ENCODE assay signal across 1 cellular context in the genomic region with DNA sequence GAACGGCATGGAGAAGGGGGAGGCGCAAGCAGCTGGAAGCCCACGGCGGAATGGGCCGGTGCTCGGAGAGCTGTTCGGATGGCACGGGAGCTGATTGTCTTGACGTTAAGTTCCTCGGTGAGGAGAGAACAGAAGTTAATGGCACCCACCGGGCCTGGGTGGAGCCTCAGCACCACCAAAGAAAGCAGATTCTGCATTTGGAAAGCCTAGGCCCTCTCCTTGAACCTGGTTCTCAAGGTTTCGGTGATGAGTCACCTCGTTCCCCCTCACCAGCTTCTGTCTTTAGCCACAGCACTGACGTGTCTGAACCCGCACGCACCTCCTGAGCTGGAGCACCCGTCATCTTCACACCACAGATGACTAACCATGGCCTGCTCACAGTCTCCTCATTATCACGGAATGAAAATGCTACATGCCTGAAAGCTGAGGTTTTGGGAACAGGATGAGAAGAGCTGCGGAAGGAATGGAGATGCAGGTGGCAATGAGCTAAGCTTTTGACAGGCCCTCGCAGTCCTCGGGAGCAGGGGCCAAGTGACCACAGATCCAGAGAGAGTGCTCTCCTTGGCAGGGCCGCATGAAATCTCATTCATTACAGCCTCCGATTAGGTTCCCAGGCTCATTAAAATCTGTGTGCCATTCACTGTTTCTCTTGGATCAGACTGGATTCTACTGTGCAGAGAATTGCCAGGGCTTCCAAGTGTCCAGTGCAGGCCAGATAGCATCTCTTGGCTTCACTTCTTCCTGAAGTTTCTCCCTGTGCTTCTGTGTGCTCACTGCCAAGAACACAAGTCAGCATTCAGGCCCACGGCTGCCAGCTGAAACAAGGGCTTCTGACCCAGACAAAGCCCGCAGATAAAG.
A peak's percentile ranks its signal among the peaks of the same experiment; 100 is the strongest.
TF ChIP-seq lines count a peak whose summit lies in the region.

No MANE protein-coding gene starts in this region.

TF ChIP-seq in GM12878, 131 proteins besides CTCF, POLR2A, EP300 and RAD21 (continued from another document and continues in another):
- TF ChIP-seq, protein P1, sequence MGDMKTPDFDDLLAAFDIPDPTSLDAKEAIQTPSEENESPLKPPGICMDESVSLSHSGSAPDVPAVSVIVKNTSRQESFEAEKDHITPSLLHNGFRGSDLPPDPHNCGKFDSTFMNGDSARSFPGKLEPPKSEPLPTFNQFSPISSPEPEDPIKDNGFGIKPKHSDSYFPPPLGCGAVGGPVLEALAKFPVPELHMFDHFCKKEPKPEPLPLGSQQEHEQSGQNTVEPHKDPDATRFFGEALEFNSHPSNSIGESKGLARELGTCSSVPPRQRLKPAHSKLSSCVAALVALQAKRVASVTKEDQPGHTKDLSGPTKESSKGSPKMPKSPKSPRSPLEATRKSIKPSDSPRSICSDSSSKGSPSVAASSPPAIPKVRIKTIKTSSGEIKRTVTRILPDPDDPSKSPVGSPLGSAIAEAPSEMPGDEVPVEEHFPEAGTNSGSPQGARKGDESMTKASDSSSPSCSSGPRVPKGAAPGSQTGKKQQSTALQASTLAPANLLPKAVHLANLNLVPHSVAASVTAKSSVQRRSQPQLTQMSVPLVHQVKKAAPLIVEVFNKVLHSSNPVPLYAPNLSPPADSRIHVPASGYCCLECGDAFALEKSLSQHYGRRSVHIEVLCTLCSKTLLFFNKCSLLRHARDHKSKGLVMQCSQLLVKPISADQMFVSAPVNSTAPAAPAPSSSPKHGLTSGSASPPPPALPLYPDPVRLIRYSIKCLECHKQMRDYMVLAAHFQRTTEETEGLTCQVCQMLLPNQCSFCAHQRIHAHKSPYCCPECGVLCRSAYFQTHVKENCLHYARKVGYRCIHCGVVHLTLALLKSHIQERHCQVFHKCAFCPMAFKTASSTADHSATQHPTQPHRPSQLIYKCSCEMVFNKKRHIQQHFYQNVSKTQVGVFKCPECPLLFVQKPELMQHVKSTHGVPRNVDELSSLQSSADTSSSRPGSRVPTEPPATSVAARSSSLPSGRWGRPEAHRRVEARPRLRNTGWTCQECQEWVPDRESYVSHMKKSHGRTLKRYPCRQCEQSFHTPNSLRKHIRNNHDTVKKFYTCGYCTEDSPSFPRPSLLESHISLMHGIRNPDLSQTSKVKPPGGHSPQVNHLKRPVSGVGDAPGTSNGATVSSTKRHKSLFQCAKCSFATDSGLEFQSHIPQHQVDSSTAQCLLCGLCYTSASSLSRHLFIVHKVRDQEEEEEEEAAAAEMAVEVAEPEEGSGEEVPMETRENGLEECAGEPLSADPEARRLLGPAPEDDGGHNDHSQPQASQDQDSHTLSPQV (IDR thresholded peaks at IDR 0.05), result peak; percentile 83; the same call in 1 of the 2 replicates
- TF ChIP-seq, protein P2, sequence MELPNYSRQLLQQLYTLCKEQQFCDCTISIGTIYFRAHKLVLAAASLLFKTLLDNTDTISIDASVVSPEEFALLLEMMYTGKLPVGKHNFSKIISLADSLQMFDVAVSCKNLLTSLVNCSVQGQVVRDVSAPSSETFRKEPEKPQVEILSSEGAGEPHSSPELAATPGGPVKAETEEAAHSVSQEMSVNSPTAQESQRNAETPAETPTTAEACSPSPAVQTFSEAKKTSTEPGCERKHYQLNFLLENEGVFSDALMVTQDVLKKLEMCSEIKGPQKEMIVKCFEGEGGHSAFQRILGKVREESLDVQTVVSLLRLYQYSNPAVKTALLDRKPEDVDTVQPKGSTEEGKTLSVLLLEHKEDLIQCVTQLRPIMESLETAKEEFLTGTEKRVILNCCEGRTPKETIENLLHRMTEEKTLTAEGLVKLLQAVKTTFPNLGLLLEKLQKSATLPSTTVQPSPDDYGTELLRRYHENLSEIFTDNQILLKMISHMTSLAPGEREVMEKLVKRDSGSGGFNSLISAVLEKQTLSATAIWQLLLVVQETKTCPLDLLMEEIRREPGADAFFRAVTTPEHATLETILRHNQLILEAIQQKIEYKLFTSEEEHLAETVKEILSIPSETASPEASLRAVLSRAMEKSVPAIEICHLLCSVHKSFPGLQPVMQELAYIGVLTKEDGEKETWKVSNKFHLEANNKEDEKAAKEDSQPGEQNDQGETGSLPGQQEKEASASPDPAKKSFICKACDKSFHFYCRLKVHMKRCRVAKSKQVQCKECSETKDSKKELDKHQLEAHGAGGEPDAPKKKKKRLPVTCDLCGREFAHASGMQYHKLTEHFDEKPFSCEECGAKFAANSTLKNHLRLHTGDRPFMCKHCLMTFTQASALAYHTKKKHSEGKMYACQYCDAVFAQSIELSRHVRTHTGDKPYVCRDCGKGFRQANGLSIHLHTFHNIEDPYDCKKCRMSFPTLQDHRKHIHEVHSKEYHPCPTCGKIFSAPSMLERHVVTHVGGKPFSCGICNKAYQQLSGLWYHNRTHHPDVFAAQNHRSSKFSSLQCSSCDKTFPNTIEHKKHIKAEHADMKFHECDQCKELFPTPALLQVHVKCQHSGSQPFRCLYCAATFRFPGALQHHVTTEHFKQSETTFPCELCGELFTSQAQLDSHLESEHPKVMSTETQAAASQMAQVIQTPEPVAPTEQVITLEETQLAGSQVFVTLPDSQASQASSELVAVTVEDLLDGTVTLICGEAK (IDR thresholded peaks at IDR 0.05; ENCODE audit: borderline replicate concordance), result no peak; the same call in 1 of the 2 replicates
- TF ChIP-seq NRF1 (conservative IDR thresholded peaks at IDR 0.05; ENCODE audit: low read depth, low read length), result no peak
- peak; percentile 98 for TF ChIP-seq ZBED1 (IDR thresholded peaks at IDR 0.05; ENCODE audit: borderline replicate concordance)
- TF ChIP-seq, protein P3, sequence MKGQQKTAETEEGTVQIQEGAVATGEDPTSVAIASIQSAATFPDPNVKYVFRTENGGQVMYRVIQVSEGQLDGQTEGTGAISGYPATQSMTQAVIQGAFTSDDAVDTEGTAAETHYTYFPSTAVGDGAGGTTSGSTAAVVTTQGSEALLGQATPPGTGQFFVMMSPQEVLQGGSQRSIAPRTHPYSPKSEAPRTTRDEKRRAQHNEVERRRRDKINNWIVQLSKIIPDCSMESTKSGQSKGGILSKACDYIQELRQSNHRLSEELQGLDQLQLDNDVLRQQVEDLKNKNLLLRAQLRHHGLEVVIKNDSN (IDR thresholded peaks at IDR 0.05; ENCODE audit: borderline replicate concordance, extremely low read length, insufficient read depth, low read depth, low read length), result no peak
- TF ChIP-seq ATF7 (IDR thresholded peaks at IDR 0.05; ENCODE audit: low read depth), result peak; percentile 97
- no peak for TF ChIP-seq WRNIP1 (IDR thresholded peaks at IDR 0.05; ENCODE audit: borderline replicate concordance, low read depth, low read length)
- TF ChIP-seq CREB1 (IDR thresholded peaks at IDR 0.05; ENCODE audit: low read depth), result peak; percentile 91
- TF ChIP-seq, protein P4, sequence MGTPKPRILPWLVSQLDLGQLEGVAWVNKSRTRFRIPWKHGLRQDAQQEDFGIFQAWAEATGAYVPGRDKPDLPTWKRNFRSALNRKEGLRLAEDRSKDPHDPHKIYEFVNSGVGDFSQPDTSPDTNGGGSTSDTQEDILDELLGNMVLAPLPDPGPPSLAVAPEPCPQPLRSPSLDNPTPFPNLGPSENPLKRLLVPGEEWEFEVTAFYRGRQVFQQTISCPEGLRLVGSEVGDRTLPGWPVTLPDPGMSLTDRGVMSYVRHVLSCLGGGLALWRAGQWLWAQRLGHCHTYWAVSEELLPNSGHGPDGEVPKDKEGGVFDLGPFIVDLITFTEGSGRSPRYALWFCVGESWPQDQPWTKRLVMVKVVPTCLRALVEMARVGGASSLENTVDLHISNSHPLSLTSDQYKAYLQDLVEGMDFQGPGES (IDR thresholded peaks at IDR 0.05), result no peak
- TF ChIP-seq BACH1 (IDR thresholded peaks at IDR 0.05; ENCODE audit: borderline replicate concordance), result peak; percentile 94; the same call in 1 of the 2 replicates
- TF ChIP-seq, protein P5, sequence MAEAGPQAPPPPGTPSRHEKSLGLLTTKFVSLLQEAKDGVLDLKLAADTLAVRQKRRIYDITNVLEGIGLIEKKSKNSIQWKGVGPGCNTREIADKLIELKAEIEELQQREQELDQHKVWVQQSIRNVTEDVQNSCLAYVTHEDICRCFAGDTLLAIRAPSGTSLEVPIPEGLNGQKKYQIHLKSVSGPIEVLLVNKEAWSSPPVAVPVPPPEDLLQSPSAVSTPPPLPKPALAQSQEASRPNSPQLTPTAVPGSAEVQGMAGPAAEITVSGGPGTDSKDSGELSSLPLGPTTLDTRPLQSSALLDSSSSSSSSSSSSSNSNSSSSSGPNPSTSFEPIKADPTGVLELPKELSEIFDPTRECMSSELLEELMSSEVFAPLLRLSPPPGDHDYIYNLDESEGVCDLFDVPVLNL (IDR thresholded peaks at IDR 0.05; ENCODE audit: low read depth, low read length), result no peak
- no peak for TF ChIP-seq SUZ12 (IDR thresholded peaks at IDR 0.05; ENCODE audit: unreplicated experiment)
- no peak for TF ChIP-seq RFX5 (IDR thresholded peaks at IDR 0.05; ENCODE audit: low read depth, low read length)
- TF ChIP-seq, protein P6, sequence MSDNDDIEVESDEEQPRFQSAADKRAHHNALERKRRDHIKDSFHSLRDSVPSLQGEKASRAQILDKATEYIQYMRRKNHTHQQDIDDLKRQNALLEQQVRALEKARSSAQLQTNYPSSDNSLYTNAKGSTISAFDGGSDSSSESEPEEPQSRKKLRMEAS (IDR thresholded peaks at IDR 0.05; ENCODE audit: low read depth, low read length), result peak; percentile 76
- TF ChIP-seq, protein P7, sequence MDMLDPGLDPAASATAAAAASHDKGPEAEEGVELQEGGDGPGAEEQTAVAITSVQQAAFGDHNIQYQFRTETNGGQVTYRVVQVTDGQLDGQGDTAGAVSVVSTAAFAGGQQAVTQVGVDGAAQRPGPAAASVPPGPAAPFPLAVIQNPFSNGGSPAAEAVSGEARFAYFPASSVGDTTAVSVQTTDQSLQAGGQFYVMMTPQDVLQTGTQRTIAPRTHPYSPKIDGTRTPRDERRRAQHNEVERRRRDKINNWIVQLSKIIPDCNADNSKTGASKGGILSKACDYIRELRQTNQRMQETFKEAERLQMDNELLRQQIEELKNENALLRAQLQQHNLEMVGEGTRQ (IDR thresholded peaks at IDR 0.05; ENCODE audit: borderline replicate concordance, low read depth, low read length), result no peak
- TF ChIP-seq CHD1 (IDR thresholded peaks at IDR 0.05; ENCODE audit: low read depth, low read length), result 0 out of 2 replicates have a peak, but pooled peaks have one; percentile 69
- TF ChIP-seq NR2C1 (IDR thresholded peaks at IDR 0.05), result no peak
- TF ChIP-seq, protein P8, sequence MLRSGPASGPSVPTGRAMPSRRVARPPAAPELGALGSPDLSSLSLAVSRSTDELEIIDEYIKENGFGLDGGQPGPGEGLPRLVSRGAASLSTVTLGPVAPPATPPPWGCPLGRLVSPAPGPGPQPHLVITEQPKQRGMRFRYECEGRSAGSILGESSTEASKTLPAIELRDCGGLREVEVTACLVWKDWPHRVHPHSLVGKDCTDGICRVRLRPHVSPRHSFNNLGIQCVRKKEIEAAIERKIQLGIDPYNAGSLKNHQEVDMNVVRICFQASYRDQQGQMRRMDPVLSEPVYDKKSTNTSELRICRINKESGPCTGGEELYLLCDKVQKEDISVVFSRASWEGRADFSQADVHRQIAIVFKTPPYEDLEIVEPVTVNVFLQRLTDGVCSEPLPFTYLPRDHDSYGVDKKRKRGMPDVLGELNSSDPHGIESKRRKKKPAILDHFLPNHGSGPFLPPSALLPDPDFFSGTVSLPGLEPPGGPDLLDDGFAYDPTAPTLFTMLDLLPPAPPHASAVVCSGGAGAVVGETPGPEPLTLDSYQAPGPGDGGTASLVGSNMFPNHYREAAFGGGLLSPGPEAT (IDR thresholded peaks at IDR 0.05; ENCODE audit: low read depth), result peak; percentile 98
- TF ChIP-seq JUNB (IDR thresholded peaks at IDR 0.05), result peak; percentile 96
- peak; percentile 99 for TF ChIP-seq BCL11A (IDR thresholded peaks at IDR 0.05; ENCODE audit: low read depth, low read length)
- TF ChIP-seq SRF (IDR thresholded peaks at IDR 0.05; ENCODE audit: low read depth in 2 of 2, low read length in 2 of 2), result peak in 1 of 2 experiments; percentile 71; a peak in 2 of 4 replicates
- no peak for TF ChIP-seq STAT1 (conservative IDR thresholded peaks at IDR 0.05)
- peak; percentile 99 for TF ChIP-seq FOXM1 (IDR thresholded peaks at IDR 0.05; ENCODE audit: low read depth, low read length)
- peak; percentile 86 to 89 for TF ChIP-seq BHLHE40 (IDR thresholded peaks at IDR 0.05; ENCODE audit: borderline replicate concordance in 1 of 2, low read depth in 2 of 2, low read length in 1 of 2)
- peak; percentile 98 for TF ChIP-seq CREM (IDR thresholded peaks at IDR 0.05; ENCODE audit: low read depth)
- TF ChIP-seq, protein P9, sequence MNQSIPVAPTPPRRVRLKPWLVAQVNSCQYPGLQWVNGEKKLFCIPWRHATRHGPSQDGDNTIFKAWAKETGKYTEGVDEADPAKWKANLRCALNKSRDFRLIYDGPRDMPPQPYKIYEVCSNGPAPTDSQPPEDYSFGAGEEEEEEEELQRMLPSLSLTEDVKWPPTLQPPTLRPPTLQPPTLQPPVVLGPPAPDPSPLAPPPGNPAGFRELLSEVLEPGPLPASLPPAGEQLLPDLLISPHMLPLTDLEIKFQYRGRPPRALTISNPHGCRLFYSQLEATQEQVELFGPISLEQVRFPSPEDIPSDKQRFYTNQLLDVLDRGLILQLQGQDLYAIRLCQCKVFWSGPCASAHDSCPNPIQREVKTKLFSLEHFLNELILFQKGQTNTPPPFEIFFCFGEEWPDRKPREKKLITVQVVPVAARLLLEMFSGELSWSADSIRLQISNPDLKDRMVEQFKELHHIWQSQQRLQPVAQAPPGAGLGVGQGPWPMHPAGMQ (IDR thresholded peaks at IDR 0.05; ENCODE audit: borderline replicate concordance), result no peak; the same call in 1 of the 2 replicates
- TF ChIP-seq TBL1XR1 (IDR thresholded peaks at IDR 0.05; ENCODE audit: low read depth, low read length), result peak; percentile 86; the same call in 1 of the 2 replicates
- TF ChIP-seq MEF2B (IDR thresholded peaks at IDR 0.05; ENCODE audit: partially characterized antibody, poor library complexity, severe bottlenecking), result peak; percentile 87
- no peak for TF ChIP-seq HDAC2 (IDR thresholded peaks at IDR 0.05)
- peak; percentile 90 for TF ChIP-seq JUND (IDR thresholded peaks at IDR 0.05; ENCODE audit: low read depth, low read length)
- no peak for TF ChIP-seq SMAD5 (IDR thresholded peaks at IDR 0.05; ENCODE audit: low read depth)
- TF ChIP-seq, protein P10, sequence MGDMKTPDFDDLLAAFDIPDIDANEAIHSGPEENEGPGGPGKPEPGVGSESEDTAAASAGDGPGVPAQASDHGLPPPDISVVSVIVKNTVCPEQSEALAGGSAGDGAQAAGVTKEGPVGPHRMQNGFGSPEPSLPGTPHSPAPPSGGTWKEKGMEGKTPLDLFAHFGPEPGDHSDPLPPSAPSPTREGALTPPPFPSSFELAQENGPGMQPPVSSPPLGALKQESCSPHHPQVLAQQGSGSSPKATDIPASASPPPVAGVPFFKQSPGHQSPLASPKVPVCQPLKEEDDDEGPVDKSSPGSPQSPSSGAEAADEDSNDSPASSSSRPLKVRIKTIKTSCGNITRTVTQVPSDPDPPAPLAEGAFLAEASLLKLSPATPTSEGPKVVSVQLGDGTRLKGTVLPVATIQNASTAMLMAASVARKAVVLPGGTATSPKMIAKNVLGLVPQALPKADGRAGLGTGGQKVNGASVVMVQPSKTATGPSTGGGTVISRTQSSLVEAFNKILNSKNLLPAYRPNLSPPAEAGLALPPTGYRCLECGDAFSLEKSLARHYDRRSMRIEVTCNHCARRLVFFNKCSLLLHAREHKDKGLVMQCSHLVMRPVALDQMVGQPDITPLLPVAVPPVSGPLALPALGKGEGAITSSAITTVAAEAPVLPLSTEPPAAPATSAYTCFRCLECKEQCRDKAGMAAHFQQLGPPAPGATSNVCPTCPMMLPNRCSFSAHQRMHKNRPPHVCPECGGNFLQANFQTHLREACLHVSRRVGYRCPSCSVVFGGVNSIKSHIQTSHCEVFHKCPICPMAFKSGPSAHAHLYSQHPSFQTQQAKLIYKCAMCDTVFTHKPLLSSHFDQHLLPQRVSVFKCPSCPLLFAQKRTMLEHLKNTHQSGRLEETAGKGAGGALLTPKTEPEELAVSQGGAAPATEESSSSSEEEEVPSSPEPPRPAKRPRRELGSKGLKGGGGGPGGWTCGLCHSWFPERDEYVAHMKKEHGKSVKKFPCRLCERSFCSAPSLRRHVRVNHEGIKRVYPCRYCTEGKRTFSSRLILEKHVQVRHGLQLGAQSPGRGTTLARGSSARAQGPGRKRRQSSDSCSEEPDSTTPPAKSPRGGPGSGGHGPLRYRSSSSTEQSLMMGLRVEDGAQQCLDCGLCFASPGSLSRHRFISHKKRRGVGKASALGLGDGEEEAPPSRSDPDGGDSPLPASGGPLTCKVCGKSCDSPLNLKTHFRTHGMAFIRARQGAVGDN (IDR thresholded peaks at IDR 0.05), result peak; percentile 93
